In genomic region chr15:41895491-41895890, GRCh38 we compare ENCODE assay signal across 9 cellular contexts. TPM values are rescaled to one million over a fixed set of nuclear protein-coding genes. Genes with fewer than 3 reads are reported as not detected.
DNase-seq lines count a peak whose midpoint lies in the region; TF ChIP-seq lines count a peak whose summit lies in the region.
"Had no signal": no experiment of that assay in that cellular context is flagged by ENCODE, and none has a peak within 500 bp of the region (broad histone marks: within the 10 kb centered on the region; RNA-seq: fewer than 3 reads in every experiment).

No MANE protein-coding gene starts in this region.

- CTCF ChIA-PET in activated CD4-positive, alpha-beta memory T cell treated with anti-CD3 and anti-CD28 coated beads for 36 hours (lab: Charles Lee) = interaction anchor here (1.4 to 2.2 kb wide), 3 partner anchors 8 to 84 kb away, joined by 3 to 16 read pairs (median 6); no protein-coding TSS in a partner anchor

- H3K9me2 ChIP-seq in GM23248 (ENCODE audit: insufficient read depth) = no peaks in the 10 kb centered on the region

- peaks cover 24 to 34% (median 27%) of the 10 kb centered on the region in 4 donors for H3K4me1 ChIP-seq in esophagus muscularis mucosa
- H3K4me1 ChIP-seq in stomach smooth muscle (ENCODE audit: control insufficient read depth, insufficient read depth, low read length) = peaks cover 28% of the 10 kb centered on the region
- peaks cover 13% of the 10 kb centered on the region for H3K4me1 ChIP-seq in GM23248 (ENCODE audit: insufficient read depth)

- H3K4me3 ChIP-seq in esophagus muscularis mucosa (no peak overlapping the region), stomach smooth muscle (ENCODE audit: low read length in 2 of 2) (no peak overlapping the region), GM23248 (no peak overlapping the region)

- DNase-seq in T-helper 1 cell (no peak), esophagus muscularis mucosa (ENCODE audit: extremely low spot score) (no peak), occipital lobe (lab: John Stamatoyannopoulos, UW) (no peak), NCI-H510A (lab: John Stamatoyannopoulos, UW) (no peak), GM23248 (no peak)
- no peak for DNase-seq in activated CD4-positive, alpha-beta memory T cell treated with anti-CD3 and anti-CD28 coated beads for 36 hours

- intact Hi-C loops in activated CD4-positive, alpha-beta memory T cell treated with anti-CD3 and anti-CD28 coated beads for 36 hours (cut with micrococcal nuclease) = no loop called here
- intact Hi-C loops in esophagus muscularis mucosa (cut with DNase I) = no loop called here

- H3K27ac Mint-ChIP-seq in T-helper 1 cell treated with Interleukin-12 subunit alpha and Interleukin-12 subunit beta and Interleukin-4 antibody, amounts not matched to agents 30 μg/mL and 1 μg/mL, for 36 hours = peak overlapping the region; percentile 87
- peak overlapping the region; percentile 84 for H3K27ac Mint-ChIP-seq in activated CD4-positive, alpha-beta memory T cell treated with anti-CD3 and anti-CD28 coated beads for 36 hours

- H3K27ac ChIP-seq in esophagus muscularis mucosa (replicated peaks in 1 of 4) (peak overlapping the region in 3 of 4 donors; percentile 38 to 66 (median 45)), stomach smooth muscle (ENCODE audit: low read length) (peak overlapping the region; percentile 31), GM23248 (no peak overlapping the region)
- H3K27ac ChIP-seq: 22Rv1 had no signal

- TF ChIP-seq CTCF in esophagus muscularis mucosa (IDR thresholded peaks at IDR 0.05) = no peak

- in situ Hi-C loops in GM23248 (cut with MboI) = no loop called here

- H3K36me3 Mint-ChIP-seq in T-helper 1 cell treated with Interleukin-12 subunit alpha and Interleukin-12 subunit beta and Interleukin-4 antibody, amounts not matched to agents 30 μg/mL and 1 μg/mL, for 36 hours (ENCODE audit: low read depth) = peaks cover 14% of the 10 kb centered on the region
- peaks cover 13% of the 10 kb centered on the region for H3K36me3 Mint-ChIP-seq in activated CD4-positive, alpha-beta memory T cell treated with anti-CD3 and anti-CD28 coated beads for 36 hours

- H3K9me3 ChIP-seq in esophagus muscularis mucosa (no peaks in the 10 kb centered on the region), stomach smooth muscle (ENCODE audit: control insufficient read depth in 2 of 2, low read length in 2 of 2) (no peaks in the 10 kb centered on the region), GM23248 (ENCODE audit: low read depth) (no peaks in the 10 kb centered on the region)

- H3K36me3 ChIP-seq in esophagus muscularis mucosa (peaks cover 4 to 24% (median 18%) of the 10 kb centered on the region in 4 donors), stomach smooth muscle (ENCODE audit: control insufficient read depth in 2 of 2, insufficient read depth in 2 of 2, low read length in 2 of 2) (peaks cover 0 to 4% of the 10 kb centered on the region in 2 donors), GM23248 (ENCODE audit: low read depth) (no peaks in the 10 kb centered on the region)

- WGBS in esophagus muscularis mucosa = 96% methylated on average over 11 of the region's 11 CpGs
- WGBS in GM23248 (ENCODE audit: low coverage in 1 of 2, low lambda C conversion rate in 2 of 2, missing lambda C conversion rate in 2 of 2), 2 experiments = 95% methylated on average over 11 of the region's 11 CpGs

- no peaks in the 10 kb centered on the region for H3K27me3 ChIP-seq in esophagus muscularis mucosa
- H3K27me3 ChIP-seq in stomach smooth muscle (ENCODE audit: control insufficient read depth in 1 of 2, insufficient read depth in 2 of 2, low read length in 2 of 2) = no peaks in the 10 kb centered on the region
- no peaks in the 10 kb centered on the region for H3K27me3 ChIP-seq in GM23248 (replicated peaks; ENCODE audit: insufficient read depth)

- H3K27me3 Mint-ChIP-seq in T-helper 1 cell treated with Interleukin-12 subunit alpha and Interleukin-12 subunit beta and Interleukin-4 antibody, amounts not matched to agents 30 μg/mL and 1 μg/mL, for 36 hours (ENCODE audit: low read depth) = no peaks in the 10 kb centered on the region
- H3K27me3 Mint-ChIP-seq in activated CD4-positive, alpha-beta memory T cell treated with anti-CD3 and anti-CD28 coated beads for 36 hours = no peaks in the 10 kb centered on the region

- no peak overlapping the region for H3K9ac ChIP-seq in stomach smooth muscle (ENCODE audit: low read length in 2 of 2)
- no peak overlapping the region for H3K9ac ChIP-seq in GM23248

- H3K9me3 Mint-ChIP-seq in T-helper 1 cell treated with Interleukin-12 subunit alpha and Interleukin-12 subunit beta and Interleukin-4 antibody, amounts not matched to agents 30 μg/mL and 1 μg/mL, for 36 hours = no peaks in the 10 kb centered on the region
- no peaks in the 10 kb centered on the region for H3K9me3 Mint-ChIP-seq in activated CD4-positive, alpha-beta memory T cell treated with anti-CD3 and anti-CD28 coated beads for 36 hours

- H2AFZ ChIP-seq in GM23248 = no peak overlapping the region

- no peaks in the 10 kb centered on the region for H4K20me1 ChIP-seq in GM23248 (ENCODE audit: insufficient read depth)

- no peaks in the 10 kb centered on the region for H3K79me2 ChIP-seq in GM23248 (ENCODE audit: insufficient read depth)

- H3K4me1 Mint-ChIP-seq in T-helper 1 cell treated with Interleukin-12 subunit alpha and Interleukin-12 subunit beta and Interleukin-4 antibody, amounts not matched to agents 30 μg/mL and 1 μg/mL, for 36 hours (ENCODE audit: low read depth) = peaks cover 28% of the 10 kb centered on the region
- H3K4me1 Mint-ChIP-seq in activated CD4-positive, alpha-beta memory T cell treated with anti-CD3 and anti-CD28 coated beads for 36 hours (ENCODE audit: low read depth) = peaks cover 33% of the 10 kb centered on the region

- TF ChIP-seq EP300 in esophagus muscularis mucosa (IDR thresholded peaks at IDR 0.05) = no peak

- POLR2A ChIA-PET in activated CD4-positive, alpha-beta memory T cell treated with anti-CD3 and anti-CD28 coated beads for 36 hours (lab: Charles Lee) = no interaction called here

- TF ChIP-seq POLR2A in esophagus muscularis mucosa (IDR thresholded peaks at IDR 0.05; ENCODE audit: low read depth) = no peak

- no peak overlapping the region for H3K4me2 ChIP-seq in GM23248 (ENCODE audit: unreplicated experiment)

- peak overlapping the region; percentile 43 for H3K4me3 Mint-ChIP-seq in T-helper 1 cell treated with Interleukin-12 subunit alpha and Interleukin-12 subunit beta and Interleukin-4 antibody, amounts not matched to agents 30 μg/mL and 1 μg/mL, for 36 hours
- H3K4me3 Mint-ChIP-seq in activated CD4-positive, alpha-beta memory T cell treated with anti-CD3 and anti-CD28 coated beads for 36 hours = no peak overlapping the region

- peaks cover 3% of the 10 kb centered on the region for H3F3A ChIP-seq in GM23248 (ENCODE audit: insufficient read depth)

RNA-seq across cellular contexts. Expression of gene SPTBN5, which starts 1.6 kb away (rescaled TPM):
- 1 to 10 TPM in 1 of 2 experiments, under 1 TPM in 1; 0.88 to 1.6 TPM for total RNA-seq in activated CD4-positive, alpha-beta memory T cell treated with anti-CD3 and anti-CD28 coated beads for 36 hours
- 1 to 10 TPM in 2 of 4 donors, under 1 TPM in 2; 0.17 to 1.2 (median 0.68) TPM for total RNA-seq in esophagus muscularis mucosa
- 0.16 TPM for total RNA-seq in occipital lobe
- total RNA-seq in GM23248 (2014; rRNA removed; shearing (Covaris generic)) = 0.11 and 0.25 TPM in 2 replicates
- polyA plus RNA-seq in GM23248 (2016; fragmentation: Nextera tagmentation; extraction: Ambion mirVana) = 0.03 TPM in 1 of 2 replicates, not detected in the other

RNA-seq across cellular contexts. Expression of gene PLA2G4B, which starts 56.8 kb away (rescaled TPM):
- 1 to 10 TPM; 6.0 to 9.9 TPM for total RNA-seq in activated CD4-positive, alpha-beta memory T cell treated with anti-CD3 and anti-CD28 coated beads for 36 hours
- total RNA-seq in esophagus muscularis mucosa = 1 to 10 TPM in 3 of 4 donors, under 1 TPM in 1; 0.91 to 6.6 (median 2.5) TPM
- total RNA-seq in occipital lobe = 2.5 TPM
- total RNA-seq in GM23248 (2014; rRNA removed; shearing (Covaris generic)) = 1.4 TPM in 1 of 2 replicates, not detected in the other
- polyA plus RNA-seq in GM23248 (2016; fragmentation: Nextera tagmentation; extraction: Ambion mirVana) = 1.1 and 1.6 TPM in 2 replicates
